ENCODE assay signal across 1 cellular context in the genomic region with DNA sequence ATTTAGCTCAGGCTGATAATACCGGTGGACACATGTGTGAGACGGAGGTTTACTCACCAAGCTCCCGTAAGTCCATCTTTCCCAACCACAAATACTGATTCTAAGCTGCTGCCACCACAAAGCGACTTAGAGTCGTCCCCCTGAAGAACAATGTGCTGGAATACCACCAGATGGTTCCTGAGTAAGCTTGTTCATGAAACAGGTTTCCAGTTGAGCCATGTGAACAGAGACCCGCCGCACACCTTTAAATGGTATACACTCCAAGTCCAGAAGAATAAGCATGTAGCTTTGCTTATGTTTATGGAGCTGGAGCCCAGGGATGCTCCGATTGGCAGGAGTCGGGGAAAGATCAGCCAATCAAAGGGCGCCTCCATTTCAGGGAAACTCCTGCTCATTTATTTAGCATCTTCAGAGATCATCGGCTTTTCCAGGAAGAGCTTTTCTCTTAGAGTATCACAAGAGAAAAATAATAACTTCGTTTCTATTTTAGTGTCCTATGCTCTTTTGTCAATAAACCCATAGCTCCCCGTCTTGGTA.
TF ChIP-seq lines count a peak whose summit lies in the region.

No MANE protein-coding gene starts in this region.

TF ChIP-seq in GM23338, 12 proteins besides CTCF, POLR2A, EP300 and RAD21 (continued from another document):
- TF ChIP-seq ETS1 (IDR thresholded peaks at IDR 0.05) (no peak), JUNB (IDR thresholded peaks at IDR 0.05; ENCODE audit: unreplicated experiment) (no peak), ZNF331 (CRISPR knock-in tag; IDR thresholded peaks at IDR 0.05; ENCODE audit: low read depth) (no peak)
- TF ChIP-seq, protein P1, sequence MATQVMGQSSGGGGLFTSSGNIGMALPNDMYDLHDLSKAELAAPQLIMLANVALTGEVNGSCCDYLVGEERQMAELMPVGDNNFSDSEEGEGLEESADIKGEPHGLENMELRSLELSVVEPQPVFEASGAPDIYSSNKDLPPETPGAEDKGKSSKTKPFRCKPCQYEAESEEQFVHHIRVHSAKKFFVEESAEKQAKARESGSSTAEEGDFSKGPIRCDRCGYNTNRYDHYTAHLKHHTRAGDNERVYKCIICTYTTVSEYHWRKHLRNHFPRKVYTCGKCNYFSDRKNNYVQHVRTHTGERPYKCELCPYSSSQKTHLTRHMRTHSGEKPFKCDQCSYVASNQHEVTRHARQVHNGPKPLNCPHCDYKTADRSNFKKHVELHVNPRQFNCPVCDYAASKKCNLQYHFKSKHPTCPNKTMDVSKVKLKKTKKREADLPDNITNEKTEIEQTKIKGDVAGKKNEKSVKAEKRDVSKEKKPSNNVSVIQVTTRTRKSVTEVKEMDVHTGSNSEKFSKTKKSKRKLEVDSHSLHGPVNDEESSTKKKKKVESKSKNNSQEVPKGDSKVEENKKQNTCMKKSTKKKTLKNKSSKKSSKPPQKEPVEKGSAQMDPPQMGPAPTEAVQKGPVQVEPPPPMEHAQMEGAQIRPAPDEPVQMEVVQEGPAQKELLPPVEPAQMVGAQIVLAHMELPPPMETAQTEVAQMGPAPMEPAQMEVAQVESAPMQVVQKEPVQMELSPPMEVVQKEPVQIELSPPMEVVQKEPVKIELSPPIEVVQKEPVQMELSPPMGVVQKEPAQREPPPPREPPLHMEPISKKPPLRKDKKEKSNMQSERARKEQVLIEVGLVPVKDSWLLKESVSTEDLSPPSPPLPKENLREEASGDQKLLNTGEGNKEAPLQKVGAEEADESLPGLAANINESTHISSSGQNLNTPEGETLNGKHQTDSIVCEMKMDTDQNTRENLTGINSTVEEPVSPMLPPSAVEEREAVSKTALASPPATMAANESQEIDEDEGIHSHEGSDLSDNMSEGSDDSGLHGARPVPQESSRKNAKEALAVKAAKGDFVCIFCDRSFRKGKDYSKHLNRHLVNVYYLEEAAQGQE (IDR thresholded peaks at IDR 0.05; ENCODE audit: unreplicated experiment): no peak
